8 cellular contexts compared by ENCODE assay signal in the genomic region with DNA sequence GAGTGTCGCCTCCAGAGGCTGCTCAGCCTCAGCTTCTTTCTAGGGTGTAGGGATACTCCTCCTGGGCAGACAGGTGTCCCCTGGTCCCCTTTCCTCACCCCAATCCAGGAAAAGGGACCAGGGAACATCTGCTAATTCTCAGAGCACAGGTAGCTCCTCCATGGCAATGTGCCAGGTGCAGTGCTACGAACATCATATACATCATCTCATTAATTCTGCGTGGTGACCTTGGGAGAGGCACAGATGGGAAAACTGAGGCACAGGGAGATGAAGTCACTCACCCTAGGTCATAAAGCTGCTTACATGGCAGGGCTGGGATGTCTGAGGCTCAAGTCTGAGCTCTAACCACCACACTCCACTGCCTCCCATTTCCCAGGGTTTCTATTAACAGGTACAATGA. TPM values are rescaled to one million over a fixed set of nuclear protein-coding genes. Genes with fewer than 3 reads are reported as not detected.
A peak's percentile ranks its signal among the peaks of the same experiment; 100 is the strongest.
DNase-seq lines count a peak whose midpoint lies in the region; ATAC-seq, FAIRE-seq and TF ChIP-seq lines count a peak whose summit lies in the region.

No MANE protein-coding gene starts in this region.

- no peaks in the 10 kb centered on the region for H3K27me3 Mint-ChIP-seq in CD4-positive, alpha-beta memory T cell

- ATAC-seq in GM21723 (IDR thresholded peaks at IDR 0.05; ENCODE audit: unreplicated experiment), result no peak

- peak overlapping the region in 1 of 8 donors; percentile 57 for H3K4me3 Mint-ChIP-seq in CD4-positive, alpha-beta memory T cell

- no peak overlapping the region for H4K8ac ChIP-seq in H1 (ENCODE audit: extremely low read depth, insufficient read depth, low read length)

- peaks cover 15% of the 10 kb centered on the region for H3K36me3 ChIP-seq in CD4-positive, alpha-beta memory T cell (ENCODE audit: insufficient read depth, low read length)
- H3K36me3 ChIP-seq in Loucy (ENCODE audit: insufficient read depth, low read length), result no peaks in the 10 kb centered on the region
- H3K36me3 ChIP-seq in H1 (ENCODE audit: control insufficient read depth in 2 of 4, insufficient read depth in 4 of 4, low read length in 3 of 4), result peaks cover 0 to 2% (median 0%) of the 10 kb centered on the region in 4 experiments; a peak in 4 of 8 replicates
- no peaks in the 10 kb centered on the region for H3K36me3 ChIP-seq in prostate gland

- peak overlapping the region; percentile 35 for H2BK12ac ChIP-seq in H1 (ENCODE audit: low read depth, low read length)

- H2BK15ac ChIP-seq in H1 (ENCODE audit: low read length), result no peak overlapping the region

- H2BK20ac ChIP-seq in H1 (ENCODE audit: low read length), result peak overlapping the region; percentile 38; the same call in 1 of the 2 replicates

- POLR2A ChIA-PET in CD4-positive, alpha-beta memory T cell (lab: Charles Lee; ENCODE audit: partially characterized antibody), result interaction anchor here (1.2 to 2.5 kb wide), 2 partner anchors 9 to 11 kb away, joined by 3 to 12 read pairs; partner anchors contain the start of gene HDAC5
- POLR2A ChIA-PET in H1 (lab: Charles Lee; ENCODE audit: partially characterized antibody), result interaction anchor here (0.7 to 3.4 kb wide), 8 partner anchors 9 to 94 kb away, joined by 3 to 24 read pairs (median 3); partner anchors contain the start of genes ASB16 and HDAC5

- peaks cover 27% of the 10 kb centered on the region for H3K79me1 ChIP-seq in H1 (ENCODE audit: low read depth, low read length)

- H3K14ac ChIP-seq in H1 (ENCODE audit: insufficient read length), result no peak overlapping the region

- peaks cover 33% of the 10 kb centered on the region for H4K20me1 ChIP-seq in Loucy (ENCODE audit: insufficient read depth, low read length, poor library complexity, severe bottlenecking)
- H4K20me1 ChIP-seq in H1 (replicated peaks in 1 of 2; ENCODE audit: control insufficient read depth in 1 of 2, insufficient read depth in 2 of 2, low read length in 2 of 2), result peaks cover 10 to 21% of the 10 kb centered on the region in 2 experiments

- peaks cover 31% of the 10 kb centered on the region for H3K4me1 ChIP-seq in CD4-positive, alpha-beta memory T cell (ENCODE audit: insufficient read depth, low read length)
- H3K4me1 ChIP-seq in Loucy (ENCODE audit: insufficient read depth, low read length, poor library complexity, severe bottlenecking) (peaks cover 75% of the 10 kb centered on the region), H1 (replicated peaks in 1 of 4; ENCODE audit: control insufficient read depth in 3 of 4, insufficient read depth in 4 of 4, low read length in 3 of 4) (peaks cover 0 to 29% (median 25%) of the 10 kb centered on the region in 4 experiments; a peak in 6 of 7 replicates), prostate gland (replicated peaks) (peaks cover 27% of the 10 kb centered on the region)

- peak overlapping the region; percentile 8; the same call in 1 of the 2 replicates for H2AK5ac ChIP-seq in H1 (ENCODE audit: low read depth, low read length)

- H3K79me2 ChIP-seq in Loucy (ENCODE audit: insufficient read depth, low read length) (peaks cover 74% of the 10 kb centered on the region), H1 (ENCODE audit: control insufficient read depth in 1 of 2, insufficient read depth in 2 of 2, low read length in 2 of 2) (peaks cover 0 to 49% of the 10 kb centered on the region in 2 experiments; a peak in 2 of 4 replicates)

- no peak overlapping the region for H3K27ac ChIP-seq in CD4-positive, alpha-beta memory T cell (ENCODE audit: low read depth, low read length)
- H3K27ac ChIP-seq in H1 (ENCODE audit: low read depth, low read length), result no peak overlapping the region
- peak overlapping the region; percentile 80 to 83 for H3K27ac ChIP-seq in prostate gland

- H3K56ac ChIP-seq in H1 (replicated peaks; ENCODE audit: insufficient read length, low read depth, low read length), result no peak overlapping the region

- H3K36me3 Mint-ChIP-seq in CD4-positive, alpha-beta memory T cell, result peaks cover 10 to 17% of the 10 kb centered on the region in 2 donors

- peak overlapping the region; percentile 75 for H2BK5ac ChIP-seq in H1 (ENCODE audit: low read depth, low read length)

- WGBS in H1 (ENCODE audit: extremely low coverage in 1 of 2, insufficient coverage in 1 of 2, insufficient read length in 1 of 2, insufficient replicate concordance in 2 of 2, low coverage in 1 of 2, low lambda C conversion rate in 2 of 2, missing lambda C conversion rate in 1 of 2), 2 experiments, result 90% methylated on average over 3 of the region's 3 CpGs; no CpG with 5 or more reads in 1 of the 2 experiments
- 60% methylated on average over 3 of the region's 3 CpGs for WGBS in prostate gland

- intact Hi-C loops in CD4-positive, alpha-beta memory T cell (cut with micrococcal nuclease), result no loop called here
- intact Hi-C loops in prostate gland (cut with DNase I), result loop anchor here (10.0 kb wide), 1 partner anchor 167 kb away; the partner anchor contains the start of gene PPY

- no peak overlapping the region for H4K5ac ChIP-seq in H1 (ENCODE audit: insufficient read length, low read depth, low read length)

- no peaks in the 10 kb centered on the region for H3K27me3 ChIP-seq in CD4-positive, alpha-beta memory T cell (ENCODE audit: insufficient read depth, low read length)
- H3K27me3 ChIP-seq in Loucy (ENCODE audit: insufficient read depth, low read length, poor library complexity, severe bottlenecking) (no peaks in the 10 kb centered on the region), H1 (replicated peaks in 1 of 4; ENCODE audit: control insufficient read depth in 3 of 4, extremely low read depth in 1 of 4, insufficient read depth in 3 of 4, low read length in 3 of 4) (no peaks in the 10 kb centered on the region; a peak in 1 of 7 replicates), prostate gland (replicated peaks; ENCODE audit: insufficient read depth) (no peaks in the 10 kb centered on the region)

- in situ Hi-C loops in GM13976 (cut with MboI; ENCODE audit: low sequenced_read_pairs, unreplicated experiment), result no loop called here

- H2BK120ac ChIP-seq in H1 (replicated peaks; ENCODE audit: low read depth, low read length), result no peak overlapping the region

- CTCF ChIA-PET in CD4-positive, alpha-beta memory T cell (lab: Charles Lee; ENCODE audit: partially characterized antibody), result interaction anchor here (0.5 to 1.9 kb wide), 2 partner anchors 12 to 42 kb away, joined by 4 read pairs; partner anchors contain the start of gene HDAC5
- CTCF ChIA-PET in H1 (lab: Charles Lee; ENCODE audit: partially characterized antibody), result interaction anchor here (0.8 to 34.4 kb wide), 7 partner anchors 2 to 162 kb away, joined by 3 to 638 read pairs (median 5); partner anchors contain the start of gene HDAC5

- H3K4me2 ChIP-seq in Loucy (ENCODE audit: low read depth, low read length, poor library complexity, severe bottlenecking) (peak overlapping the region; percentile 97), H1 (ENCODE audit: insufficient read depth in 1 of 2, low read depth in 2 of 2, low read length in 2 of 2) (peak overlapping the region; percentile 52 to 85)

- no peak overlapping the region; the same call in 1 of the 2 replicates for H3K18ac ChIP-seq in H1 (ENCODE audit: extremely low read depth, low read length)

- no peak overlapping the region for H3K4me3 ChIP-seq in CD4-positive, alpha-beta memory T cell (ENCODE audit: low read length in 2 of 2)
- H3K4me3 ChIP-seq in Loucy (ENCODE audit: low read length, poor library complexity, severe bottlenecking), result peak overlapping the region; percentile 86
- peak overlapping the region in 1 of 4 experiments; percentile 45; a peak in 2 of 8 replicates for H3K4me3 ChIP-seq in H1 (ENCODE audit: extremely low read depth in 1 of 4, insufficient read depth in 2 of 4, low read depth in 3 of 4, low read length in 4 of 4)
- H3K4me3 ChIP-seq in prostate gland, result no peak overlapping the region

- no peak for TF ChIP-seq EP300 in H1 (IDR thresholded peaks at IDR 0.05; ENCODE audit: borderline replicate concordance in 1 of 2, low read depth in 2 of 2, low read length in 2 of 2)

- no peaks in the 10 kb centered on the region for H3K9me3 Mint-ChIP-seq in CD4-positive, alpha-beta memory T cell

- TF ChIP-seq CTCF in Loucy (conservative IDR thresholded peaks at IDR 0.05; ENCODE audit: low read length) (no peak), H1 (IDR thresholded peaks at IDR 0.05; ENCODE audit: control extremely low read depth in 1 of 3, insufficient read depth in 1 of 3, low read depth in 1 of 3, low read length in 3 of 3) (no peak), prostate gland (IDR thresholded peaks at IDR 0.05) (no peak), GM13976 (IDR thresholded peaks at IDR 0.05; ENCODE audit: borderline replicate concordance, control extremely low read depth, extremely low read depth, insufficient read depth, missing control alignments) (no peak)

- no peak for DNase-seq in CD4-positive, alpha-beta memory T cell
- DNase-seq in H1 (ENCODE audit: low read depth in 1 of 2, low spot score in 2 of 2) (no peak), prostate gland (ENCODE audit: low spot score) (no peak), GM13976 (ENCODE audit: low spot score) (no peak), AG20443 (ENCODE audit: low spot score) (no peak)
- DNase-seq in activated CD8-positive, alpha-beta memory T cell treated with anti-CD3 and anti-CD28 coated beads for 24 hours, result no peak

- no peak for TF ChIP-seq RAD21 in H1 (IDR thresholded peaks at IDR 0.05 in 1 of 2, conservative IDR thresholded peaks at IDR 0.05 in 1 of 2; ENCODE audit: low read depth in 2 of 2, low read length in 2 of 2)

- no peaks in the 10 kb centered on the region; the same call in 1 of the 2 replicates for H3K23me2 ChIP-seq in H1 (ENCODE audit: low read depth, low read length)

- no peaks in the 10 kb centered on the region for H3K9me2 ChIP-seq in Loucy (replicated peaks; ENCODE audit: low read depth, low read length)

- no peak overlapping the region for H3K4ac ChIP-seq in H1 (replicated peaks; ENCODE audit: insufficient read length, low read depth, low read length)

- no peak overlapping the region for H3K23ac ChIP-seq in H1 (ENCODE audit: insufficient read length)

- peaks cover 7 to 43% (median 23%) of the 10 kb centered on the region in 4 donors for H3K4me1 Mint-ChIP-seq in CD4-positive, alpha-beta memory T cell

- H2AFZ ChIP-seq in Loucy (ENCODE audit: low read length) (no peak overlapping the region), H1 (ENCODE audit: low read length) (no peak overlapping the region)

- H3K27ac Mint-ChIP-seq in CD4-positive, alpha-beta memory T cell, result peak overlapping the region in 4 of 7 donors; percentile 29 to 64 (median 42)

- H3F3A ChIP-seq in Loucy (ENCODE audit: low read depth), result no peaks in the 10 kb centered on the region

- H4K91ac ChIP-seq in H1 (replicated peaks; ENCODE audit: insufficient read length, low read length), result no peak overlapping the region

- no peak for FAIRE-seq in H1 (lab: Jason Lieb, UNC)

- TF ChIP-seq POLR2A in H1 (IDR thresholded peaks at IDR 0.05; ENCODE audit: control extremely low read depth in 1 of 2, low read depth in 2 of 2, low read length in 2 of 2) (no peak), prostate gland (IDR thresholded peaks at IDR 0.05) (no peak)

- H3K9ac ChIP-seq in Loucy (ENCODE audit: low read depth, low read length, poor library complexity, severe bottlenecking) (peak overlapping the region; percentile 86), H1 (replicated peaks in 1 of 4; ENCODE audit: extremely low read depth in 1 of 4, low read depth in 3 of 4, low read length in 3 of 4) (no peak overlapping the region)

- H3K9me3 ChIP-seq in CD4-positive, alpha-beta memory T cell (ENCODE audit: control insufficient read depth in 1 of 2, low read length in 2 of 2), result no peaks in the 10 kb centered on the region
- H3K9me3 ChIP-seq in Loucy (ENCODE audit: insufficient read depth, low read depth, low read length), result no peaks in the 10 kb centered on the region
- H3K9me3 ChIP-seq in H1 (ENCODE audit: insufficient read depth in 2 of 2, low read depth in 1 of 2, low read length in 1 of 2), result no peaks in the 10 kb centered on the region
- H3K9me3 ChIP-seq in prostate gland, result no peaks in the 10 kb centered on the region

RNA-seq across cellular contexts. Expression of gene HDAC5, which starts 11.7 kb away (rescaled TPM):
- 10 to 100 TPM; 71.4 to 74.2 TPM for total RNA-seq in CD4-positive, alpha-beta memory T cell
- 10 to 100 TPM; 12.8 to 34.2 TPM for polyA plus RNA-seq in CD4-positive, alpha-beta memory T cell
- 48.5 and 54.0 TPM in 2 replicates for total RNA-seq in H1 (2021; fragmentation: NEBNext Ultra II Directional; extraction: Animal tissue kit (Norgen Biotek cat#: 25700))
- polyA plus RNA-seq in H1 (2011; rRNA removed), result 54.4 and 79.2 TPM in 2 replicates
- 78.3 TPM for polyA plus RNA-seq in H1 (2011; cell fraction: cytosol; rRNA removed)
- polyA plus RNA-seq in H1 (2011; cell fraction: nucleus; rRNA removed), result 103 TPM
- polyA plus RNA-seq in H1 (2012, experiment 1 of 2), result 31.8 to 62.6 TPM (median 53.9 TPM) in 4 replicates
- polyA plus RNA-seq in H1 (2012, experiment 2 of 2), result 44.0 TPM
- 23.8 TPM for polyA plus RNA-seq in H1 (2013, experiment 1 of 2)
- 23.7 TPM for polyA plus RNA-seq in H1 (2013, experiment 2 of 2)
- polyA minus RNA-seq in H1 (2011; rRNA and poly(A)+ RNA removed), result 77.4 and 115 TPM in 2 replicates
- 41.8 TPM for polyA minus RNA-seq in H1 (2011; cell fraction: cytosol; rRNA and poly(A)+ RNA removed)
- polyA minus RNA-seq in H1 (2011; cell fraction: nucleus; rRNA and poly(A)+ RNA removed), result 57.9 TPM
- total RNA-seq in prostate gland, result 100 to 1,000 TPM in 1 of 2 donors, 10 to 100 TPM in 1; 71.2 to 145 TPM

RNA-seq across cellular contexts. Expression of gene HROB, which starts 30.0 kb away (rescaled TPM):
- total RNA-seq in CD4-positive, alpha-beta memory T cell, result under 1 TPM; 0.36 to 0.64 TPM
- polyA plus RNA-seq in CD4-positive, alpha-beta memory T cell, result under 1 TPM; 0.25 to 0.43 TPM
- total RNA-seq in H1 (2021; fragmentation: NEBNext Ultra II Directional; extraction: Animal tissue kit (Norgen Biotek cat#: 25700)), result 18.8 and 19.4 TPM in 2 replicates
- 21.6 and 24.1 TPM in 2 replicates for polyA plus RNA-seq in H1 (2011; rRNA removed)
- 17.5 TPM for polyA plus RNA-seq in H1 (2011; cell fraction: cytosol; rRNA removed)
- 32.1 TPM for polyA plus RNA-seq in H1 (2011; cell fraction: nucleus; rRNA removed)
- 16.3 to 20.8 TPM (median 17.6 TPM) in 4 replicates for polyA plus RNA-seq in H1 (2012, experiment 1 of 2)
- 16.8 TPM for polyA plus RNA-seq in H1 (2012, experiment 2 of 2)
- 10.8 TPM for polyA plus RNA-seq in H1 (2013, experiment 1 of 2)
- 10.3 TPM for polyA plus RNA-seq in H1 (2013, experiment 2 of 2)
- polyA minus RNA-seq in H1 (2011; rRNA and poly(A)+ RNA removed), result 35.7 and 36.8 TPM in 2 replicates
- polyA minus RNA-seq in H1 (2011; cell fraction: cytosol; rRNA and poly(A)+ RNA removed), result 17.8 TPM
- 18.6 TPM for polyA minus RNA-seq in H1 (2011; cell fraction: nucleus; rRNA and poly(A)+ RNA removed)
- 1 to 10 TPM; 1.4 to 8.1 TPM for total RNA-seq in prostate gland

RNA-seq across cellular contexts. Expression of gene G6PC3, which starts 41.2 kb away (rescaled TPM):
- total RNA-seq in CD4-positive, alpha-beta memory T cell, result 10 to 100 TPM; 10.6 to 11.8 TPM
- polyA plus RNA-seq in CD4-positive, alpha-beta memory T cell, result 10 to 100 TPM; 15.6 to 17.9 TPM
- 104 and 114 TPM in 2 replicates for total RNA-seq in H1 (2021; fragmentation: NEBNext Ultra II Directional; extraction: Animal tissue kit (Norgen Biotek cat#: 25700))
- 343 and 436 TPM in 2 replicates for polyA plus RNA-seq in H1 (2011; rRNA removed)
- polyA plus RNA-seq in H1 (2011; cell fraction: cytosol; rRNA removed), result 191 TPM
- 198 TPM for polyA plus RNA-seq in H1 (2011; cell fraction: nucleus; rRNA removed)
- 143 to 233 TPM (median 204 TPM) in 4 replicates for polyA plus RNA-seq in H1 (2012, experiment 1 of 2)
- 249 TPM for polyA plus RNA-seq in H1 (2012, experiment 2 of 2)
- polyA plus RNA-seq in H1 (2013, experiment 1 of 2), result 394 TPM
- 451 TPM for polyA plus RNA-seq in H1 (2013, experiment 2 of 2)
- polyA minus RNA-seq in H1 (2011; rRNA and poly(A)+ RNA removed), result 132 and 168 TPM in 2 replicates
- 151 TPM for polyA minus RNA-seq in H1 (2011; cell fraction: cytosol; rRNA and poly(A)+ RNA removed)
- polyA minus RNA-seq in H1 (2011; cell fraction: nucleus; rRNA and poly(A)+ RNA removed), result 96.9 TPM
- total RNA-seq in prostate gland, result 10 to 100 TPM; 68.9 to 84.8 TPM

RNA-seq across cellular contexts. Expression of gene LSM12, which starts 45.3 kb away (rescaled TPM):
- 10 to 100 TPM; 35.3 to 37.4 TPM for total RNA-seq in CD4-positive, alpha-beta memory T cell
- 10 to 100 TPM; 55.6 to 74.0 TPM for polyA plus RNA-seq in CD4-positive, alpha-beta memory T cell
- 118 and 142 TPM in 2 replicates for total RNA-seq in H1 (2021; fragmentation: NEBNext Ultra II Directional; extraction: Animal tissue kit (Norgen Biotek cat#: 25700))
- 51.6 and 69.8 TPM in 2 replicates for polyA plus RNA-seq in H1 (2011; rRNA removed)
- polyA plus RNA-seq in H1 (2011; cell fraction: cytosol; rRNA removed), result 57.3 TPM
- 31.1 TPM for polyA plus RNA-seq in H1 (2011; cell fraction: nucleus; rRNA removed)
- 59.4 to 75.6 TPM (median 69.7 TPM) in 4 replicates for polyA plus RNA-seq in H1 (2012, experiment 1 of 2)
- 76.0 TPM for polyA plus RNA-seq in H1 (2012, experiment 2 of 2)
- 126 TPM for polyA plus RNA-seq in H1 (2013, experiment 1 of 2)
- polyA plus RNA-seq in H1 (2013, experiment 2 of 2), result 129 TPM
- 83.5 and 95.8 TPM in 2 replicates for polyA minus RNA-seq in H1 (2011; rRNA and poly(A)+ RNA removed)
- polyA minus RNA-seq in H1 (2011; cell fraction: cytosol; rRNA and poly(A)+ RNA removed), result 54.6 TPM
- polyA minus RNA-seq in H1 (2011; cell fraction: nucleus; rRNA and poly(A)+ RNA removed), result 32.1 TPM
- 10 to 100 TPM; 30.0 to 45.2 TPM for total RNA-seq in prostate gland

RNA-seq across cellular contexts. Expression of gene ASB16, which starts 58.7 kb away (rescaled TPM):
- not detected for total RNA-seq in CD4-positive, alpha-beta memory T cell
- polyA plus RNA-seq in CD4-positive, alpha-beta memory T cell, result under 1 TPM in 1 of 2 donors, not detected in 1; 0.14 TPM
- total RNA-seq in H1 (2021; fragmentation: NEBNext Ultra II Directional; extraction: Animal tissue kit (Norgen Biotek cat#: 25700)), result 0.19 TPM in 1 of 2 replicates, not detected in the other
- polyA plus RNA-seq in H1 (2011; rRNA removed), result 0.05 and 0.09 TPM in 2 replicates
- polyA plus RNA-seq in H1 (2011; cell fraction: cytosol; rRNA removed), result 0.05 TPM
- polyA plus RNA-seq in H1 (2011; cell fraction: nucleus; rRNA removed), result 0.17 TPM
- polyA plus RNA-seq in H1 (2012, experiment 1 of 2), result 1.7 to 2.5 TPM (median 2.3 TPM) in 4 replicates
- 0.79 TPM for polyA plus RNA-seq in H1 (2012, experiment 2 of 2)
- polyA plus RNA-seq in H1 (2013, experiment 1 of 2), result 0.06 TPM
- 0.04 TPM for polyA plus RNA-seq in H1 (2013, experiment 2 of 2)
- polyA minus RNA-seq in H1 (2011; rRNA and poly(A)+ RNA removed), result 0.10 TPM in 1 of 2 replicates, not detected in the other
- polyA minus RNA-seq in H1 (2011; cell fraction: cytosol; rRNA and poly(A)+ RNA removed), result not detected
- polyA minus RNA-seq in H1 (2011; cell fraction: nucleus; rRNA and poly(A)+ RNA removed), result not detected
- total RNA-seq in prostate gland, result 1 to 10 TPM; 3.2 to 4.4 TPM

Comparison
In these comparisons a context has a peak if more than half of its experiments do, and no peak if none do; other contexts are left out.
1. H3K27ac ChIP-seq: peak in prostate gland (2 of 2); none in CD4-positive, alpha-beta memory T cell (single experiment) and H1 (single experiment).